ENCODE assay signal across 22 cellular contexts in genomic region chr20:23508896-23509579, GRCh38. TPM values are rescaled to one million over a fixed set of nuclear protein-coding genes. Genes with fewer than 3 reads are reported as not detected.
DNase-seq lines count a peak whose midpoint lies in the region; ATAC-seq, FAIRE-seq and TF ChIP-seq lines count a peak whose summit lies in the region.
"Had no signal": no experiment of that assay in that cellular context is flagged by ENCODE, and none has a peak within 500 bp of the region (broad histone marks: within the 10 kb centered on the region; RNA-seq: fewer than 3 reads in every experiment).

No MANE protein-coding gene starts in this region.

- no peak overlapping the region for H3K27ac ChIP-seq in GM12878 (ENCODE audit: control insufficient read depth, insufficient read depth)
- H3K27ac ChIP-seq: SJSA1 had no signal

- H3K9me3 ChIP-seq in GM12878 (replicated peaks; ENCODE audit: control insufficient read depth, insufficient read depth, low read length) = peaks cover 2% of the 10 kb centered on the region; the same call in 1 of the 3 replicates
- H3K9me3 ChIP-seq: BE2C, MG63, SJSA1 had no signal

- no peaks in the 10 kb centered on the region for H3K9me3 Mint-ChIP-seq in progenitor cell of endocrine pancreas (ENCODE audit: low read depth)
- no peaks in the 10 kb centered on the region for H3K9me3 Mint-ChIP-seq in activated CD8-positive, alpha-beta T cell treated with anti-CD3 and anti-CD28 coated beads, Interleukin-2, amount 10 ng/mL, durations not matched to agents 7 days and 5 days (ENCODE audit: insufficient read depth)
- H3K9me3 Mint-ChIP-seq: CD4-positive, alpha-beta T cell; HFFc6 had no signal

- H3K27me3 ChIP-seq in GM12878 (replicated peaks in 1 of 2; ENCODE audit: control insufficient read depth in 2 of 2, insufficient read depth in 2 of 2, low read length in 1 of 2) (no peaks in the 10 kb centered on the region), kidney epithelial cell (ENCODE audit: control insufficient read depth, insufficient read depth, low read length) (no peaks in the 10 kb centered on the region)
- H3K27me3 ChIP-seq: BE2C, MG63, SJSA1 had no signal

- DNase-seq in Caki2 (ENCODE audit: low read depth) = peak; percentile 10
- no peak for DNase-seq in GM12878 (ENCODE audit: low read depth, low spot score)
- DNase-seq in kidney epithelial cell (ENCODE audit: low read depth) = peak; percentile 39
- DNase-seq in progenitor cell of endocrine pancreas (ENCODE audit: low spot score, unreplicated experiment) = no peak
- DNase-seq in epidermal melanocyte (ENCODE audit: insufficient read length, low spot score) = no peak
- no peak for DNase-seq in NCI-H510A treated with DMSO at 0.1 percent for 48 hours (lab: John Stamatoyannopoulos, UW)
- no peak for DNase-seq in lower leg skin (ENCODE audit: low spot score in 2 of 2)
- no peak for DNase-seq in activated CD8-positive, alpha-beta T cell treated with anti-CD3 and anti-CD28 coated beads, Interleukin-2, amount 10 ng/mL, durations not matched to agents 7 days and 5 days
- DNase-seq: 8988T; BE2C; Calu3; CD4-positive, alpha-beta T cell; HFFc6; Karpas-422; MG63; NCI-H1092; NCI-H146; NCI-H2081; NCI-H774 had no signal

- H3K9ac ChIP-seq in GM12878 (ENCODE audit: control insufficient read depth, insufficient read depth, low read length) = no peak overlapping the region

- in situ Hi-C loops in Caki2 (cut with HindIII; ENCODE audit: low pct_unique_long_range_greater_than_20kb, low sequenced_read_pairs) = no loop called here
- in situ Hi-C loops in GM12878 (cut with MboI) = no loop called here

- H3K36me3 ChIP-seq in GM12878 (ENCODE audit: control insufficient read depth in 2 of 2, insufficient read depth in 2 of 2, low read length in 1 of 2) = no peaks in the 10 kb centered on the region
- H3K36me3 ChIP-seq in kidney epithelial cell (ENCODE audit: control insufficient read depth, insufficient read depth, low read length) = no peaks in the 10 kb centered on the region
- H3K36me3 ChIP-seq: BE2C, MG63, SJSA1 had no signal

- CTCF ChIA-PET in GM12878 (lab: Yijun Ruan, JAX) = no interaction called here
- CTCF ChIA-PET in activated CD8-positive, alpha-beta T cell treated with anti-CD3 and anti-CD28 coated beads, Interleukin-2, amount 10 ng/mL, durations not matched to agents 7 days and 5 days (lab: Charles Lee) = no interaction called here

- RAD21 ChIA-PET in GM12878 (lab: Charles Lee; ENCODE audit: unreplicated experiment) = no interaction called here

- TF ChIP-seq EP300 in GM12878 (IDR thresholded peaks at IDR 0.05; ENCODE audit: borderline replicate concordance in 1 of 2, control insufficient read depth in 1 of 2, low read depth in 2 of 2, low read length in 2 of 2) = no peak

- no peak overlapping the region for H3K4me2 ChIP-seq in GM12878 (ENCODE audit: control insufficient read depth, insufficient read depth)

- H2AFZ ChIP-seq in GM12878 (ENCODE audit: control insufficient read depth, low read depth, low read length) = no peak overlapping the region

- POLR2A ChIA-PET in GM12878 (lab: Charles Lee) = no interaction called here
- POLR2A ChIA-PET in activated CD8-positive, alpha-beta T cell treated with anti-CD3 and anti-CD28 coated beads, Interleukin-2, amount 10 ng/mL, durations not matched to agents 7 days and 5 days (lab: Charles Lee) = no interaction called here

- ATAC-seq in GM12878 = no peak
- ATAC-seq in activated CD8-positive, alpha-beta T cell treated with anti-CD3 and anti-CD28 coated beads, Interleukin-2, amount 10 ng/mL, durations not matched to agents 7 days and 5 days = no peak

- no peak for TF ChIP-seq RAD21 in GM12878 (IDR thresholded peaks at IDR 0.05; ENCODE audit: insufficient read depth, low read depth, low read length)

- H3K4me1 ChIP-seq in GM12878 (ENCODE audit: control insufficient read depth, insufficient read depth, low read length) = no peaks in the 10 kb centered on the region
- H3K4me1 ChIP-seq: BE2C, SJSA1 had no signal

- intact Hi-C loops in GM12878 (cut with micrococcal nuclease; ENCODE audit: unreplicated experiment) = no loop called here
- intact Hi-C loops in lower leg skin (cut with DNase I; ENCODE audit: low total_unique reads) = no loop called here

- H3K79me2 ChIP-seq in GM12878 (ENCODE audit: control insufficient read depth, insufficient read depth, low read length) = no peaks in the 10 kb centered on the region

- no peak for FAIRE-seq in GM12878 (lab: Jason Lieb, UNC)

- TF ChIP-seq CTCF in GM12878 (IDR thresholded peaks at IDR 0.05 in 2 of 3, conservative IDR thresholded peaks at IDR 0.05 in 1 of 3; ENCODE audit: control insufficient read depth in 2 of 3, extremely low read depth in 1 of 3, insufficient read depth in 1 of 3, low read depth in 3 of 3, low read length in 3 of 3) (no peak), kidney epithelial cell (IDR thresholded peaks at IDR 0.05; ENCODE audit: insufficient read depth, low read length, poor library complexity, severe bottlenecking) (no peak), progenitor cell of endocrine pancreas (IDR thresholded peaks at IDR 0.05; ENCODE audit: unreplicated experiment) (no peak), lower leg skin (IDR thresholded peaks at IDR 0.05) (no peak)

- H3K36me3 Mint-ChIP-seq in progenitor cell of endocrine pancreas (ENCODE audit: insufficient read depth) = no peaks in the 10 kb centered on the region
- no peaks in the 10 kb centered on the region for H3K36me3 Mint-ChIP-seq in activated CD8-positive, alpha-beta T cell treated with anti-CD3 and anti-CD28 coated beads, Interleukin-2, amount 10 ng/mL, durations not matched to agents 7 days and 5 days (ENCODE audit: low read depth)

- peaks cover 9% of the 10 kb centered on the region for H3K27me3 Mint-ChIP-seq in progenitor cell of endocrine pancreas
- H3K27me3 Mint-ChIP-seq in activated CD8-positive, alpha-beta T cell treated with anti-CD3 and anti-CD28 coated beads, Interleukin-2, amount 10 ng/mL, durations not matched to agents 7 days and 5 days (ENCODE audit: low read depth) = no peaks in the 10 kb centered on the region

- H3K4me1 Mint-ChIP-seq in progenitor cell of endocrine pancreas (ENCODE audit: low read depth) = peaks cover 2% of the 10 kb centered on the region
- H3K4me1 Mint-ChIP-seq in activated CD8-positive, alpha-beta T cell treated with anti-CD3 and anti-CD28 coated beads, Interleukin-2, amount 10 ng/mL, durations not matched to agents 7 days and 5 days (ENCODE audit: low read depth) = no peaks in the 10 kb centered on the region

- 17% methylated on average over 7 of the region's 7 CpGs for WGBS in GM12878 (ENCODE audit: insufficient coverage, insufficient replicate concordance, low lambda C conversion rate, missing lambda C conversion rate)
- 71 to 80% methylated on average over 7 of the region's 7 CpGs for WGBS in lower leg skin, 2 donors

- H3K27ac Mint-ChIP-seq in progenitor cell of endocrine pancreas = peak overlapping the region; percentile 10
- no peak overlapping the region for H3K27ac Mint-ChIP-seq in activated CD8-positive, alpha-beta T cell treated with anti-CD3 and anti-CD28 coated beads, Interleukin-2, amount 10 ng/mL, durations not matched to agents 7 days and 5 days
- H3K27ac Mint-ChIP-seq: CD4-positive, alpha-beta T cell; HFFc6 had no signal

- no peaks in the 10 kb centered on the region for H4K20me1 ChIP-seq in GM12878 (ENCODE audit: control insufficient read depth, insufficient read depth)

- TF ChIP-seq POLR2A in GM12878 (IDR thresholded peaks at IDR 0.05; ENCODE audit: low read depth, low read length) (no peak), lower leg skin (IDR thresholded peaks at IDR 0.05) (no peak)

- H3K4me3 Mint-ChIP-seq in progenitor cell of endocrine pancreas (ENCODE audit: low read depth) = no peak overlapping the region
- no peak overlapping the region for H3K4me3 Mint-ChIP-seq in activated CD8-positive, alpha-beta T cell treated with anti-CD3 and anti-CD28 coated beads, Interleukin-2, amount 10 ng/mL, durations not matched to agents 7 days and 5 days
- H3K4me3 Mint-ChIP-seq: CD4-positive, alpha-beta T cell; HFFc6 had no signal

- SMC1A ChIA-PET in GM12878 (lab: Charles Lee; ENCODE audit: uncharacterized antibody, unreplicated experiment) = no interaction called here

- H3K4me3 ChIP-seq in GM12878 = no peak overlapping the region
- H3K4me3 ChIP-seq in kidney epithelial cell (ENCODE audit: low read depth, low read length) = no peak overlapping the region
- H3K4me3 ChIP-seq in lower leg skin (ENCODE audit: low read depth, poor library complexity, severe bottlenecking) = no peak overlapping the region
- H3K4me3 ChIP-seq: MG63, SJSA1 had no signal

- BruUV-seq in GM12878 (replicated peaks; lab: Mats Ljungman, UMichigan) = no TSS peak

RNA-seq across cellular contexts. Expression of gene CST8, which starts 18.1 kb away (rescaled TPM):
- not detected in 2 replicates for total RNA-seq in Caki2 (2014; rRNA removed; shearing (Covaris generic); ENCODE audit: low replicate concordance)
- total RNA-seq in GM12878 (2013; cell fraction: nucleolus; rRNA removed) = not detected in 2 replicates
- total RNA-seq in GM12878 (2014; rRNA removed) (not detected in 2 replicates), GM12878 (2014; rRNA removed; fragmentation: Illumina TruSeq; extraction: Trizol) (not detected in 2 replicates), GM12878 (2021) (not detected in 2 replicates), kidney epithelial cell (not detected in 2 replicates), progenitor cell of endocrine pancreas (not detected in 2 replicates), lower leg skin (not detected)
- not detected for polyA plus RNA-seq in GM12878 (2011; ENCODE audit: low read depth)
- polyA plus RNA-seq in GM12878 (2011; rRNA removed) (not detected in 2 replicates), GM12878 (2014; fragmentation: Illumina TruSeq; extraction: Trizol) (not detected in 2 replicates), GM12878 (2014; fragmentation: Nextera tagmentation; extraction: Ambion mirVana) (not detected), GM12878 (2014; rRNA removed) (not detected in 2 replicates), GM12878 (2016; fragmentation: Nextera tagmentation; extraction: Ambion mirVana) (not detected)
- not detected in 2 replicates for polyA plus RNA-seq in GM12878 (2011; cell fraction: cytosol; rRNA removed)
- not detected in 2 replicates for polyA plus RNA-seq in GM12878 (2011; cell fraction: nucleus; rRNA removed)
- polyA plus RNA-seq in GM12878 (2012) = not detected in 2 replicates
- not detected in 2 replicates for polyA minus RNA-seq in GM12878 (2011; rRNA and poly(A)+ RNA removed)
- not detected in 2 replicates for polyA minus RNA-seq in GM12878 (2011; cell fraction: cytosol; rRNA and poly(A)+ RNA removed)
- polyA minus RNA-seq in GM12878 (2011; cell fraction: nucleus; rRNA and poly(A)+ RNA removed) = not detected in 2 replicates
- not detected for total RNA-seq in activated CD8-positive, alpha-beta T cell treated with anti-CD3 and anti-CD28 coated beads, Interleukin-2, amount 10 ng/mL, durations not matched to agents 7 days and 5 days
- total RNA-seq: Calu3; CD4-positive, alpha-beta T cell; H4; HFFc6; NCI-H460; SJSA1 had no signal

RNA-seq across cellular contexts. Expression of gene CST11, which starts 56.4 kb away (rescaled TPM):
- not detected in 2 replicates for total RNA-seq in Caki2 (2014; rRNA removed; shearing (Covaris generic); ENCODE audit: low replicate concordance)
- total RNA-seq in GM12878 (2013; cell fraction: nucleolus; rRNA removed) = not detected in 2 replicates
- not detected in 2 replicates for total RNA-seq in GM12878 (2014; rRNA removed)
- not detected in 2 replicates for total RNA-seq in GM12878 (2014; rRNA removed; fragmentation: Illumina TruSeq; extraction: Trizol)
- not detected in 2 replicates for total RNA-seq in GM12878 (2021)
- polyA plus RNA-seq in GM12878 (2011; ENCODE audit: low read depth) = not detected
- polyA plus RNA-seq in GM12878 (2011; rRNA removed) = 0.33 and 0.35 TPM in 2 replicates
- 0.27 and 0.39 TPM in 2 replicates for polyA plus RNA-seq in GM12878 (2011; cell fraction: cytosol; rRNA removed)
- not detected in 2 replicates for polyA plus RNA-seq in GM12878 (2011; cell fraction: nucleus; rRNA removed)
- not detected in 2 replicates for polyA plus RNA-seq in GM12878 (2012)
- polyA plus RNA-seq in GM12878 (2014; fragmentation: Illumina TruSeq; extraction: Trizol) = not detected in 2 replicates
- polyA plus RNA-seq in GM12878 (2014; fragmentation: Nextera tagmentation; extraction: Ambion mirVana) = not detected
- polyA plus RNA-seq in GM12878 (2014; rRNA removed) = not detected in 2 replicates
- polyA plus RNA-seq in GM12878 (2016; fragmentation: Nextera tagmentation; extraction: Ambion mirVana) = not detected
- polyA minus RNA-seq in GM12878 (2011; rRNA and poly(A)+ RNA removed) = not detected in 2 replicates
- not detected in 2 replicates for polyA minus RNA-seq in GM12878 (2011; cell fraction: cytosol; rRNA and poly(A)+ RNA removed)
- polyA minus RNA-seq in GM12878 (2011; cell fraction: nucleus; rRNA and poly(A)+ RNA removed) = not detected in 2 replicates
- total RNA-seq in kidney epithelial cell = not detected in 2 replicates
- total RNA-seq in progenitor cell of endocrine pancreas = not detected in 2 replicates
- not detected for total RNA-seq in lower leg skin
- total RNA-seq in activated CD8-positive, alpha-beta T cell treated with anti-CD3 and anti-CD28 coated beads, Interleukin-2, amount 10 ng/mL, durations not matched to agents 7 days and 5 days = not detected
- total RNA-seq: Calu3; CD4-positive, alpha-beta T cell; H4; HFFc6; NCI-H460; SJSA1 had no signal

RNA-seq across cellular contexts. Expression of gene CST9L, which starts 59.2 kb away (rescaled TPM):
- total RNA-seq in Caki2 (2014; rRNA removed; shearing (Covaris generic); ENCODE audit: low replicate concordance) = not detected in 2 replicates
- total RNA-seq in GM12878 (2013; cell fraction: nucleolus; rRNA removed) = not detected in 2 replicates
- total RNA-seq in GM12878 (2014; rRNA removed) (not detected in 2 replicates), GM12878 (2014; rRNA removed; fragmentation: Illumina TruSeq; extraction: Trizol) (not detected in 2 replicates), GM12878 (2021) (not detected in 2 replicates), kidney epithelial cell (not detected in 2 replicates), progenitor cell of endocrine pancreas (not detected in 2 replicates), lower leg skin (not detected)
- polyA plus RNA-seq in GM12878 (2011; ENCODE audit: low read depth) = not detected
- polyA plus RNA-seq in GM12878 (2011; rRNA removed) (not detected in 2 replicates), GM12878 (2014; fragmentation: Illumina TruSeq; extraction: Trizol) (not detected in 2 replicates), GM12878 (2014; fragmentation: Nextera tagmentation; extraction: Ambion mirVana) (not detected), GM12878 (2014; rRNA removed) (not detected in 2 replicates), GM12878 (2016; fragmentation: Nextera tagmentation; extraction: Ambion mirVana) (not detected)
- not detected in 2 replicates for polyA plus RNA-seq in GM12878 (2011; cell fraction: cytosol; rRNA removed)
- polyA plus RNA-seq in GM12878 (2011; cell fraction: nucleus; rRNA removed) = not detected in 2 replicates
- polyA plus RNA-seq in GM12878 (2012) = not detected in 2 replicates
- not detected in 2 replicates for polyA minus RNA-seq in GM12878 (2011; rRNA and poly(A)+ RNA removed)
- polyA minus RNA-seq in GM12878 (2011; cell fraction: cytosol; rRNA and poly(A)+ RNA removed) = not detected in 2 replicates
- polyA minus RNA-seq in GM12878 (2011; cell fraction: nucleus; rRNA and poly(A)+ RNA removed) = not detected in 2 replicates
- total RNA-seq in activated CD8-positive, alpha-beta T cell treated with anti-CD3 and anti-CD28 coated beads, Interleukin-2, amount 10 ng/mL, durations not matched to agents 7 days and 5 days = not detected
- total RNA-seq: Calu3; CD4-positive, alpha-beta T cell; H4; HFFc6; NCI-H460; SJSA1 had no signal

Comparison
In these comparisons a context has a peak if more than half of its experiments do, and no peak if none do; other contexts are left out.
1. DNase-seq: peak in Caki2 (single experiment) and kidney epithelial cell (single experiment); none in GM12878 (single experiment), progenitor cell of endocrine pancreas (single experiment), epidermal melanocyte (single experiment), NCI-H510A treated with DMSO at 0.1 percent for 48 hours (single experiment), lower leg skin (0 of 2) and activated CD8-positive, alpha-beta T cell treated with anti-CD3 and anti-CD28 coated beads, Interleukin-2, amount 10 ng/mL, durations not matched to agents 7 days and 5 days (single experiment).